8 cellular contexts compared by ENCODE assay signal in the genomic region with DNA sequence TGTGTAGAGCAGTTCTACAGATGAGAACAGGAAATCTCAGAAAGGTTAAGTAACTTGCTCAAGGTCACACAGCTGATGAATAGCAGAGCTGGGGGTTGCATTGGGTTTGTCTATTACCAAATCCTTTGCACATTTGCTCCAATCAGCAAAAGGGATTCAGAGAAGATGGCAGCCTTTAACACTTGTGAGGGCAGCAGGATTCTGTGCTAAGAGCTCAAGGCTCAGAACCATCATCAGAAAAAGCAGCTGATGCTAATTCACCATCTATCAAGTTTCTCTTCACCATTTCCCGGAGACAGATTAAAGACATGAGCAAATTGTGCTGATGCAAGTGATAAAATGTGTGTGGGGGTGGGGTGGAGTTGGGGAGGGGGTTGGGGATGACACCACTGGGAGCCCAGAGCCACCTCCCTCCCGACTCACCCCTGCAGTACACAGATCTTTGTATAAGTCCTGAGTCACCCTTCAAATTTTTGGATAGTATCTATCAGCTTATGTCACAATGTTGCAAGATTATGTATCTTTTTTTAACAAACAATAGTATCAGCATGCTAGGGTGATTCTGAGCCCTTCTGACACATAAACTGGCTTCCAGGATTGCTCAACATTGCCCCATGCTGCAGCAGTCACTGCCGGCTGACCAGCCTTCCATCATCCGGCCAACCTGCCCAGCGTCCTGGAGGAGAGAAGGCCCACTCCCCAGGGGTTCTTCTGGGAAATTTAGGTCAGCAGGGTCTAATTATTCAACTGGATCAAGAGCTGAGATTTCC. TPM values are rescaled to one million over a fixed set of nuclear protein-coding genes. Genes with fewer than 3 reads are reported as not detected.
DNase-seq lines count a peak whose midpoint lies in the region; ATAC-seq, FAIRE-seq and TF ChIP-seq lines count a peak whose summit lies in the region.

No MANE protein-coding gene starts in this region.

- no peaks in the 10 kb centered on the region for H3K9me3 Mint-ChIP-seq in MCF 10A (ENCODE audit: unreplicated experiment)

- no peaks in the 10 kb centered on the region for H3K27me3 Mint-ChIP-seq in MCF 10A (ENCODE audit: insufficient read depth, unreplicated experiment)

- H3K36me3 Mint-ChIP-seq in MCF 10A (ENCODE audit: insufficient read depth, unreplicated experiment), result no peaks in the 10 kb centered on the region

- H3K4me3 ChIP-seq in A549, result no peak overlapping the region

- peak overlapping the region; percentile 93 to 99 for H3K27ac ChIP-seq in A549

- peak; percentile 41 to 77 for DNase-seq in A549 (ENCODE audit: low read depth in 1 of 2, low spot score in 1 of 2)
- peak; percentile 89 for DNase-seq in MCF 10A (ENCODE audit: unreplicated experiment)
- peak; percentile 69 to 77 for DNase-seq in lung microvascular endothelial cell (ENCODE audit: low read depth in 2 of 2)
- no peak for DNase-seq in germinal center (ENCODE audit: low spot score)
- no peak for DNase-seq in DMS153 treated with DMSO at 0.1 percent for 48 hours (lab: John Stamatoyannopoulos, UW; ENCODE audit: unreplicated experiment)

- peak overlapping the region; percentile 98 for H3K4me2 ChIP-seq in A549

- intact Hi-C loops in MCF 10A (cut with micrococcal nuclease), result loop anchor here (1.0 to 10.0 kb wide), 6 partner anchors 23 to 201 kb away; no protein-coding TSS in a partner anchor

- POLR2A ChIA-PET in A549 (lab: Yijun Ruan, JAX) (interaction anchor here (0.6 to 1.3 kb wide), 3 partner anchors 31 to 99 kb away, joined by 3 to 4 read pairs (median 3); no protein-coding TSS in a partner anchor), MCF 10A (lab: Yijun Ruan, JAX) (interaction anchor here (0.5 to 4.4 kb wide), 30 partner anchors 8 to 1505 kb away, joined by 3 to 32 read pairs (median 4); a partner anchor contains a TSS)

- ATAC-seq in A549 (peak; percentile 67 to 74), GM21447 (IDR thresholded peaks at IDR 0.05; ENCODE audit: unreplicated experiment) (no peak), HG03469 (IDR thresholded peaks at IDR 0.05; ENCODE audit: unreplicated experiment) (no peak)

- peaks cover 30% of the 10 kb centered on the region for H3K4me1 ChIP-seq in A549

- H3K4me1 Mint-ChIP-seq in MCF 10A (ENCODE audit: insufficient read depth, unreplicated experiment), result no peaks in the 10 kb centered on the region

- H3K9me3 ChIP-seq in A549, result peaks cover 13% of the 10 kb centered on the region

- no peak for TF ChIP-seq POLR2A in A549 (IDR thresholded peaks at IDR 0.05; ENCODE audit: low read length)

- no peak for FAIRE-seq in A549 (lab: Jason Lieb, UNC)

- WGBS in A549 (ENCODE audit: missing lambda C conversion rate), result 9% methylated on average over 5 of the region's 5 CpGs

- TF ChIP-seq CTCF in A549 (IDR thresholded peaks at IDR 0.05) (no peak), MCF 10A (IDR thresholded peaks at IDR 0.05; ENCODE audit: unreplicated experiment) (no peak)

- BruUV-seq in MCF 10A (replicated peaks; lab: Mats Ljungman, UMichigan), result no TSS peak

- TF ChIP-seq EP300 in A549 (IDR thresholded peaks at IDR 0.05), result peak; percentile 61 to 81; a peak in 3 of 5 replicates
- TF ChIP-seq EP300 in Ishikawa (IDR thresholded peaks at IDR 0.05; ENCODE audit: borderline replicate concordance), result no peak

- TF ChIP-seq RAD21 in A549 (conservative IDR thresholded peaks at IDR 0.05 in 1 of 2, IDR thresholded peaks at IDR 0.05 in 1 of 2) (peak; percentile 11 to 40; a peak in 2 of 5 replicates), Ishikawa (IDR thresholded peaks at IDR 0.05; ENCODE audit: low read depth) (no peak)

- no peak overlapping the region for H3K4me3 Mint-ChIP-seq in MCF 10A (ENCODE audit: unreplicated experiment)

- CTCF ChIA-PET in A549 (lab: Yijun Ruan, JAX), result interaction anchor here (0.6 to 2.8 kb wide), 33 partner anchors 9 to 571 kb away, joined by 3 to 37 read pairs (median 4); no protein-coding TSS in a partner anchor
- CTCF ChIA-PET in MCF 10A (lab: Yijun Ruan, JAX), result interaction anchor here (0.5 to 2.7 kb wide), 23 partner anchors 9 to 685 kb away, joined by 3 to 22 read pairs (median 3); no protein-coding TSS in a partner anchor

- peak overlapping the region; percentile 33 for H3K27ac Mint-ChIP-seq in MCF 10A (ENCODE audit: low read depth, unreplicated experiment)

TF ChIP-seq in A549, 52 proteins besides CTCF, POLR2A, EP300 and RAD21 (continues in another document):
- no peak for TF ChIP-seq ZC3H11A (IDR thresholded peaks at IDR 0.05)
- peak; percentile 69 to 89; a peak in 2 of 5 replicates for TF ChIP-seq JUN (IDR thresholded peaks at IDR 0.05)
- peak; percentile 82 for TF ChIP-seq JUNB (IDR thresholded peaks at IDR 0.05)
- no peak for TF ChIP-seq EHMT2 (IDR thresholded peaks at IDR 0.05; ENCODE audit: low read depth)
- TF ChIP-seq, protein P1, sequence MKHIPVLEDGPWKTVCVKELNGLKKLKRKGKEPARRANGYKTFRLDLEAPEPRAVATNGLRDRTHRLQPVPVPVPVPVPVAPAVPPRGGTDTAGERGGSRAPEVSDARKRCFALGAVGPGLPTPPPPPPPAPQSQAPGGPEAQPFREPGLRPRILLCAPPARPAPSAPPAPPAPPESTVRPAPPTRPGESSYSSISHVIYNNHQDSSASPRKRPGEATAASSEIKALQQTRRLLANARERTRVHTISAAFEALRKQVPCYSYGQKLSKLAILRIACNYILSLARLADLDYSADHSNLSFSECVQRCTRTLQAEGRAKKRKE (CRISPR knock-in tag; IDR thresholded peaks at IDR 0.05; ENCODE audit: low read depth), result no peak
- TF ChIP-seq HDAC2 (IDR thresholded peaks at IDR 0.05), result no peak
- TF ChIP-seq KDM5A (IDR thresholded peaks at IDR 0.05), result no peak
- TF ChIP-seq FOXS1 (CRISPR knock-in tag; IDR thresholded peaks at IDR 0.05), result no peak
- TF ChIP-seq, protein P2, sequence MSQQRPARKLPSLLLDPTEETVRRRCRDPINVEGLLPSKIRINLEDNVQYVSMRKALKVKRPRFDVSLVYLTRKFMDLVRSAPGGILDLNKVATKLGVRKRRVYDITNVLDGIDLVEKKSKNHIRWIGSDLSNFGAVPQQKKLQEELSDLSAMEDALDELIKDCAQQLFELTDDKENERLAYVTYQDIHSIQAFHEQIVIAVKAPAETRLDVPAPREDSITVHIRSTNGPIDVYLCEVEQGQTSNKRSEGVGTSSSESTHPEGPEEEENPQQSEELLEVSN (IDR thresholded peaks at IDR 0.05; ENCODE audit: borderline replicate concordance, low read depth), result no peak
- TF ChIP-seq RARB (CRISPR knock-in tag; IDR thresholded peaks at IDR 0.05), result no peak
- no peak for TF ChIP-seq ZFP36 (IDR thresholded peaks at IDR 0.05; ENCODE audit: borderline replicate concordance, partially characterized antibody)

TF ChIP-seq in Ishikawa, 13 proteins besides CTCF, POLR2A, EP300 and RAD21:
- no peak for TF ChIP-seq EGR1 (IDR thresholded peaks at IDR 0.05)
- peak; percentile 82 for TF ChIP-seq CEBPB (IDR thresholded peaks at IDR 0.05)

RNA-seq across cellular contexts. Expression of a gene that starts 2.8 kb away (rescaled TPM):
- polyA plus RNA-seq in A549 (2011; rRNA removed), result 19.4 and 23.7 TPM in 2 replicates
- 20.5 and 26.4 TPM in 2 replicates for polyA plus RNA-seq in A549 (2012; cell fraction: cytosol; rRNA removed)
- 21.7 and 23.4 TPM in 2 replicates for polyA plus RNA-seq in A549 (2012; cell fraction: nucleus; rRNA removed)
- 16.9 to 25.3 TPM (median 22.3 TPM) in 3 replicates for polyA plus RNA-seq in A549 (2017; fragmentation: RNase III; extraction: RNeasy Plus Mini Kit Qiagen cat#74134 plus additional on column Dnase treatment)
- polyA minus RNA-seq in A549 (2011; rRNA and poly(A)+ RNA removed), result 39.6 and 39.8 TPM in 2 replicates
- total RNA-seq in MCF 10A (2022), result 8.2 and 16.2 TPM in 2 replicates
- 20.0 and 21.6 TPM in 2 replicates for total RNA-seq in lung microvascular endothelial cell

RNA-seq across cellular contexts. Expression of a gene that starts 55.3 kb away (rescaled TPM):
- polyA plus RNA-seq in A549 (2011; rRNA removed) (7.9 and 9.8 TPM in 2 replicates), A549 (2017; fragmentation: RNase III; extraction: RNeasy Plus Mini Kit Qiagen cat#74134 plus additional on column Dnase treatment) (4.6 to 6.4 TPM (median 6.0 TPM) in 3 replicates)
- 3.7 and 6.0 TPM in 2 replicates for polyA plus RNA-seq in A549 (2012; cell fraction: cytosol; rRNA removed)
- 12.0 and 12.4 TPM in 2 replicates for polyA plus RNA-seq in A549 (2012; cell fraction: nucleus; rRNA removed)
- polyA minus RNA-seq in A549 (2011; rRNA and poly(A)+ RNA removed), result 8.7 and 10.4 TPM in 2 replicates
- total RNA-seq in MCF 10A (2022) (23.6 and 28.7 TPM in 2 replicates), lung microvascular endothelial cell (12.3 and 18.3 TPM in 2 replicates)

Comparison
In these comparisons a context has a peak if more than half of its experiments do, and no peak if none do; other contexts are left out.
1. ATAC-seq: peak in A549 (2 of 2); none in GM21447 (single experiment) and HG03469 (single experiment).
2. DNase-seq: peak in A549 (2 of 2), MCF 10A (single experiment) and lung microvascular endothelial cell (2 of 2); none in germinal center (single experiment) and DMS153 treated with DMSO at 0.1 percent for 48 hours (single experiment).